In the genomic region with DNA sequence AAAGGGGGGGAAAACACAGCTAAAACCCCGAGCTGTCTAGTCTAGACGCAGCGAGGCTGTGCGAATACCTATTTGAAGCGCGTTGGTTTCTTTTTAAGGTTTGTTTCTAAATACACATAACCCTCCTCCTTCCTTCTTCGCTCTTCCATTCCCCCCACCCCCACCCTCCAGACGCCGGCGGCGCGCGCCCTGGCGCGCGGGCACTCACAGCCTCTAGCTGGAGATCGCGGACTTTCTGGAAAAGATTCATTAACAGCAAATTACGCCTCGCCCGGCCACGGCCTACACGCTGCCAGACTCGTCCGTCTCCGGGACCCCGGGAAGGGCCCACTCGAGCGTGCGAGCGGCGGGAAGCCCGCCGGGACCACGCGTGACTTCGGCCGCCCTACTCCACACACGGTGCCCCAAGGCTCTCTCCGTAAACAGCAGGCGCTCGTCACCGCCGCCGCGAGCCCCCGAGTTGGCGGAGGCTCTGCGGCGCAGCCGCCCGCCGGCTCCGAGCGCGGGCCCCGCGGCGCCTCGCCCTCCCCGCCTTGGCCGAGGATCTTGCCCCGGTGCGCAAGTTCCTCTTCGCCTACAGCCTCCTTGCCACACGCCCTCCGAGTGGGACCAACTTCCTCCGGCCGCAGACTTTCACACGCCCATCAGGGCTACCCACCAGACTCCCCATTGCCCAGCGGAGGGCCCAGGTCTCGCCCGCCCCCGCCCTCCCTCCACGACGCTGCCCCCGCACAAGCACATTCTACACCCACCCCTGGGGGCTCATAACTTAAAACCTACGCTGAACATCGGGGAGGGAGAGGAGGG, we compare ENCODE assay signal across 8 cellular contexts.
DNase-seq lines count a peak whose midpoint lies in the region; ATAC-seq and TF ChIP-seq lines count a peak whose summit lies in the region.

No MANE protein-coding gene starts in this region.

- peaks cover 8 to 35% of the 10 kb centered on the region in 2 donors for H3K27me3 ChIP-seq in muscle layer of colon (ENCODE audit: control insufficient read depth in 1 of 2, insufficient read depth in 2 of 2, low read length in 2 of 2)

- CTCF ChIA-PET in RWPE1 (lab: Yijun Ruan, JAX) = no interaction called here

- H3K4me3 Mint-ChIP-seq in dendritic cell treated with granulocyte-macrophage colony-stimulating factor and Interleukin-4, amounts not matched to agents 40 ng/mL and 50 ng/mL, for 4 days = peak overlapping the region; percentile 83

- peaks cover 18% of the 10 kb centered on the region for H3K4me1 ChIP-seq in muscle layer of colon (ENCODE audit: insufficient read depth, low read length)

- H3K9me3 Mint-ChIP-seq in dendritic cell treated with granulocyte-macrophage colony-stimulating factor and Interleukin-4, amounts not matched to agents 40 ng/mL and 50 ng/mL, for 4 days = no peaks in the 10 kb centered on the region

- intact Hi-C loops in dendritic cell treated with granulocyte-macrophage colony-stimulating factor and Interleukin-4, amounts not matched to agents 40 ng/mL and 50 ng/mL, for 4 days (cut with micrococcal nuclease) = loop anchor here (10.0 kb wide), 1 partner anchor 81 kb away; no protein-coding TSS in a partner anchor

- in situ Hi-C loops in ACHN (cut with HindIII; ENCODE audit: low pct_ligation_motif_present, low pct_unique_long_range_greater_than_20kb, low sequenced_read_pairs) = no loop called here

- POLR2A ChIA-PET in RWPE1 (lab: Yijun Ruan, JAX; ENCODE audit: low non-redundant PET) = interaction anchor here (0.6 kb wide), 1 partner anchor 65 kb away, joined by 3 read pairs; no protein-coding TSS in a partner anchor

- H3K27ac Mint-ChIP-seq in dendritic cell treated with granulocyte-macrophage colony-stimulating factor and Interleukin-4, amounts not matched to agents 40 ng/mL and 50 ng/mL, for 4 days = peak overlapping the region; percentile 84

- peaks cover 14% of the 10 kb centered on the region for H3K27me3 Mint-ChIP-seq in dendritic cell treated with granulocyte-macrophage colony-stimulating factor and Interleukin-4, amounts not matched to agents 40 ng/mL and 50 ng/mL, for 4 days

- peaks cover 13% of the 10 kb centered on the region for H3K36me3 Mint-ChIP-seq in dendritic cell treated with granulocyte-macrophage colony-stimulating factor and Interleukin-4, amounts not matched to agents 40 ng/mL and 50 ng/mL, for 4 days (ENCODE audit: low read depth)

- H3K27ac ChIP-seq in RWPE1 = peak overlapping the region; percentile 87
- H3K27ac ChIP-seq in muscle layer of colon (ENCODE audit: low read depth, low read length) = peak overlapping the region; percentile 66

- TF ChIP-seq CTCF in RWPE1 (conservative IDR thresholded peaks at IDR 0.05; ENCODE audit: low read depth) = no peak

- ATAC-seq in HG03469 (IDR thresholded peaks at IDR 0.05; ENCODE audit: unreplicated experiment) = no peak
- ATAC-seq in HG02852 (IDR thresholded peaks at IDR 0.05; ENCODE audit: unreplicated experiment) = no peak

- DNase-seq in activated effector memory CD4-positive, alpha-beta T cell treated with anti-CD3 and anti-CD28 coated beads, Interleukin-2, amount 50 U/mL, for 16 hours = peak; percentile 71
- no peak for DNase-seq in activated effector memory CD4-positive, alpha-beta T cell treated with Interleukin-2 at 50 U/mL for 16 hours
- no peak for DNase-seq in RWPE1 (ENCODE audit: low spot score)
- DNase-seq in ACHN = no peak

- H3K4me1 Mint-ChIP-seq in dendritic cell treated with granulocyte-macrophage colony-stimulating factor and Interleukin-4, amounts not matched to agents 40 ng/mL and 50 ng/mL, for 4 days (ENCODE audit: low read depth) = peaks cover 52% of the 10 kb centered on the region

- H3K4me3 ChIP-seq in muscle layer of colon (ENCODE audit: low read depth in 1 of 2, low read length in 2 of 2) = peak overlapping the region; percentile 66 to 71

- H3K9me3 ChIP-seq in muscle layer of colon (ENCODE audit: low read length) = no peaks in the 10 kb centered on the region

- H3K36me3 ChIP-seq in muscle layer of colon (ENCODE audit: insufficient read depth, low read length) = no peaks in the 10 kb centered on the region

- peak overlapping the region; percentile 39 for H3K9ac ChIP-seq in muscle layer of colon (ENCODE audit: low read length)
